ENCODE assay signal across 8 cellular contexts in the genomic region with DNA sequence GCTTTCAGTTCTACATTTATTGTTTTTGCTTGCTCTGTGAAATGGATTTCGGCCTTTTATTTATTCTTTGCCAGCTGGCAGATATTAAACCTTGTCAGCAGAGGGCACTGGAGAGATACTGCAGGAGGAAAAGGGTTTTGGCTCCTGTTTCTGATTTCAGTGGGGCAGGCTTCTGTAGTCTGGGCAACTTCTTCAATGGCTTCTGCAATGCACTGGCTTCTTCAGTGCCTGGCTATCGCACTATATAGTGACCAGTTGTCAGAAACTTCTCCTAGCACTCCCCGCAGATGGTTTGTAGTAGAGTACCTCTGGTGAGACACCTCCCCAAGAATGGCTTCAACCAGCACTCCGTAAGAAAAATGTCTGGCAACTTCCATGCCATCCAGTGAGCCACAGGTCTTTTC.
A peak's percentile ranks its signal among the peaks of the same experiment; 100 is the strongest.
DNase-seq lines count a peak whose midpoint lies in the region; TF ChIP-seq lines count a peak whose summit lies in the region.

No MANE protein-coding gene starts in this region.

- DNase-seq in GM03348 (ENCODE audit: low spot score) (peak; percentile 84), NCI-H1436 (lab: John Stamatoyannopoulos, UW) (peak; percentile 58), T47D (ENCODE audit: low read depth in 1 of 2, low spot score in 1 of 2) (peak; percentile 48 to 82), left kidney (ENCODE audit: low read depth, low spot score) (peak; percentile 77), superior temporal gyrus (ENCODE audit: extremely low spot score) (peak; percentile 85)
- no peak for DNase-seq in effector CD8-positive, alpha-beta T cell (lab: John Stamatoyannopoulos, UW)

- H3K79me2 ChIP-seq in SU-DHL-6 (ENCODE audit: insufficient read depth, low read length), result peaks cover 17% of the 10 kb centered on the region

- no peak overlapping the region for H3K9ac ChIP-seq in SU-DHL-6 (ENCODE audit: low read length)

- H4K20me1 ChIP-seq in SU-DHL-6 (ENCODE audit: low read depth, low read length), result no peaks in the 10 kb centered on the region

- H3K4me3 ChIP-seq in SU-DHL-6 (ENCODE audit: insufficient read depth, low read length, poor library complexity, severe bottlenecking), result no peak overlapping the region

- H3K9me3 ChIP-seq in SU-DHL-6 (ENCODE audit: insufficient read depth, low read length), result no peaks in the 10 kb centered on the region

- peak overlapping the region; percentile 55 for H3K27ac ChIP-seq in 22Rv1
- H3K27ac ChIP-seq in SU-DHL-6 (ENCODE audit: low read depth, low read length), result no peak overlapping the region

- TF ChIP-seq CTCF in 22Rv1 (IDR thresholded peaks at IDR 0.05), result peak; percentile 98
- peak; percentile 97 for TF ChIP-seq CTCF in SU-DHL-6 (IDR thresholded peaks at IDR 0.05; ENCODE audit: insufficient read depth, low read length, poor library complexity, severe bottlenecking)

- in situ Hi-C loops in T47D (cut with HindIII; ENCODE audit: low pct_unique_long_range_greater_than_20kb, low sequenced_read_pairs), result no loop called here

- H3K9me2 ChIP-seq in SU-DHL-6 (replicated peaks; ENCODE audit: insufficient read depth, low read length), result no peaks in the 10 kb centered on the region

- no peak overlapping the region for H2AFZ ChIP-seq in SU-DHL-6 (ENCODE audit: low read depth, low read length, severe bottlenecking)

- no peaks in the 10 kb centered on the region for H3K27me3 ChIP-seq in SU-DHL-6 (ENCODE audit: low read length)

- H3F3A ChIP-seq in SU-DHL-6 (ENCODE audit: insufficient read depth), result peaks cover 11% of the 10 kb centered on the region

- no peak overlapping the region for H3K4me2 ChIP-seq in SU-DHL-6 (ENCODE audit: low read depth, low read length, poor library complexity, severe bottlenecking)

- 0 out of 2 replicates have a peak, but pooled peaks cover 3% of the 10 kb centered on the region for H3K36me3 ChIP-seq in SU-DHL-6 (ENCODE audit: low read length)
